8 cellular contexts compared by ENCODE assay signal in genomic region chr20:62382306-62383198, GRCh38. TPM values are rescaled to one million over a fixed set of nuclear protein-coding genes. Genes with fewer than 3 reads are reported as not detected.
A peak's percentile ranks its signal among the peaks of the same experiment; 100 is the strongest.
DNase-seq lines count a peak whose midpoint lies in the region; ATAC-seq, FAIRE-seq and TF ChIP-seq lines count a peak whose summit lies in the region.

No MANE protein-coding gene starts in this region.

- H3K36me3 Mint-ChIP-seq in type B pancreatic cell, result peaks cover 11% of the 10 kb centered on the region

- H3K4me1 Mint-ChIP-seq in type B pancreatic cell (ENCODE audit: unreplicated experiment), result peaks cover 17% of the 10 kb centered on the region

- no peaks in the 10 kb centered on the region for H3K36me3 ChIP-seq in pancreas

- intact Hi-C loops in pancreas (cut with DNase I), result loop anchor here in 2 of 3 donors (5.0 to 10.0 kb wide), 2 partner anchors 75 to 208 kb away; no protein-coding TSS in a partner anchor

- TF ChIP-seq CTCF in pancreas (IDR thresholded peaks at IDR 0.05), result peak; percentile 88 to 93 (median 90)
- TF ChIP-seq CTCF in type B pancreatic cell (conservative IDR thresholded peaks at IDR 0.05), result peak; percentile 96

- no peak overlapping the region for H3K4me3 ChIP-seq in pancreas

- peaks cover 3 to 10% (median 5%) of the 10 kb centered on the region in 3 donors for H3K4me1 ChIP-seq in pancreas

- H3K27me3 ChIP-seq in pancreas, result no peaks in the 10 kb centered on the region

- ATAC-seq in GM21423 (IDR thresholded peaks at IDR 0.05; ENCODE audit: unreplicated experiment), result peak; percentile 54
- peak; percentile 55 to 82 (median 74) for ATAC-seq in pancreas

- 35 to 39% methylated on average over 18 of the region's 18 CpGs for WGBS in pancreas, 2 donors

- H3K4me3 Mint-ChIP-seq in type B pancreatic cell, result peak overlapping the region; percentile 75

- no peak overlapping the region for H3K27ac ChIP-seq in pancreas

- H3K27me3 Mint-ChIP-seq in type B pancreatic cell, result no peaks in the 10 kb centered on the region

- peak overlapping the region; percentile 78 for H3K27ac Mint-ChIP-seq in type B pancreatic cell

- TF ChIP-seq POLR2A in Raji (IDR thresholded peaks at IDR 0.05; ENCODE audit: insufficient read depth, low read depth, low read length), result peak; percentile 46

- H3K9me3 ChIP-seq in pancreas, result no peaks in the 10 kb centered on the region

- DNase-seq in COLO829 (ENCODE audit: low spot score) (peak; percentile 72), M059J (ENCODE audit: low read depth) (peak; percentile 82), fibroblast of the conjunctiva (ENCODE audit: low read depth) (peak; percentile 47), pancreas (peak; percentile 62 to 92 (median 86)), type B pancreatic cell (ENCODE audit: extremely low spot score, unreplicated experiment) (peak; percentile 88)
- peak; percentile 52 to 64 for DNase-seq in activated T-helper 1 cell treated with anti-CD3 and anti-CD28 coated beads, Interleukin-2, amount 50 U/mL, for 16 hours (ENCODE audit: low read depth in 1 of 2, low spot score in 1 of 2)

- FAIRE-seq in pancreas (lab: Jason Lieb, UNC), result no peak

- H3K9me3 Mint-ChIP-seq in type B pancreatic cell, result peaks cover 6% of the 10 kb centered on the region

RNA-seq across cellular contexts. Expression of gene RPS21, which starts 4.4 kb away (rescaled TPM):
- 1,541 and 2,007 TPM in 2 replicates for total RNA-seq in M059J (2014; rRNA removed; shearing (Covaris generic))
- 1,000 to 10,000 TPM in 2 of 6 donors, 100 to 1,000 TPM in 4; 662 to 1,102 (median 850) TPM for total RNA-seq in pancreas
- 1,000 to 10,000 TPM; 2,124 to 2,141 TPM for polyA plus RNA-seq in pancreas
- 1,432 and 1,737 TPM in 2 replicates for total RNA-seq in type B pancreatic cell (ENCODE audit: low replicate concordance)

RNA-seq across cellular contexts. Expression of gene LAMA5, which starts 15.4 kb away (rescaled TPM):
- 5.6 and 29.7 TPM in 2 replicates for total RNA-seq in M059J (2014; rRNA removed; shearing (Covaris generic))
- total RNA-seq in pancreas (10 to 100 TPM; 43.6 to 89.5 (median 59.4) TPM), type B pancreatic cell (ENCODE audit: low replicate concordance) (246 and 611 TPM in 2 replicates)
- 100 to 1,000 TPM; 259 to 344 TPM for polyA plus RNA-seq in pancreas

RNA-seq across cellular contexts. Expression of gene CABLES2, which starts 24.5 kb away (rescaled TPM):
- total RNA-seq in M059J (2014; rRNA removed; shearing (Covaris generic)), result 10.0 and 19.9 TPM in 2 replicates
- total RNA-seq in pancreas (1 to 10 TPM; 1.4 to 2.3 (median 1.9) TPM), type B pancreatic cell (ENCODE audit: low replicate concordance) (11.7 and 18.4 TPM in 2 replicates)
- polyA plus RNA-seq in pancreas, result 1 to 10 TPM; 1.5 to 2.9 TPM

RNA-seq across cellular contexts. Expression of gene RBBP8NL, which starts 44.8 kb away (rescaled TPM):
- not detected in 2 replicates for total RNA-seq in M059J (2014; rRNA removed; shearing (Covaris generic))
- total RNA-seq in pancreas, result 1 to 10 TPM in 3 of 6 donors, under 1 TPM in 3; 0.66 to 2.5 (median 1.0) TPM
- polyA plus RNA-seq in pancreas, result 1 to 10 TPM; 2.0 to 4.8 TPM
- total RNA-seq in type B pancreatic cell (ENCODE audit: low replicate concordance), result 7.3 and 17.9 TPM in 2 replicates
